8 cellular contexts compared by ENCODE assay signal in the genomic region with DNA sequence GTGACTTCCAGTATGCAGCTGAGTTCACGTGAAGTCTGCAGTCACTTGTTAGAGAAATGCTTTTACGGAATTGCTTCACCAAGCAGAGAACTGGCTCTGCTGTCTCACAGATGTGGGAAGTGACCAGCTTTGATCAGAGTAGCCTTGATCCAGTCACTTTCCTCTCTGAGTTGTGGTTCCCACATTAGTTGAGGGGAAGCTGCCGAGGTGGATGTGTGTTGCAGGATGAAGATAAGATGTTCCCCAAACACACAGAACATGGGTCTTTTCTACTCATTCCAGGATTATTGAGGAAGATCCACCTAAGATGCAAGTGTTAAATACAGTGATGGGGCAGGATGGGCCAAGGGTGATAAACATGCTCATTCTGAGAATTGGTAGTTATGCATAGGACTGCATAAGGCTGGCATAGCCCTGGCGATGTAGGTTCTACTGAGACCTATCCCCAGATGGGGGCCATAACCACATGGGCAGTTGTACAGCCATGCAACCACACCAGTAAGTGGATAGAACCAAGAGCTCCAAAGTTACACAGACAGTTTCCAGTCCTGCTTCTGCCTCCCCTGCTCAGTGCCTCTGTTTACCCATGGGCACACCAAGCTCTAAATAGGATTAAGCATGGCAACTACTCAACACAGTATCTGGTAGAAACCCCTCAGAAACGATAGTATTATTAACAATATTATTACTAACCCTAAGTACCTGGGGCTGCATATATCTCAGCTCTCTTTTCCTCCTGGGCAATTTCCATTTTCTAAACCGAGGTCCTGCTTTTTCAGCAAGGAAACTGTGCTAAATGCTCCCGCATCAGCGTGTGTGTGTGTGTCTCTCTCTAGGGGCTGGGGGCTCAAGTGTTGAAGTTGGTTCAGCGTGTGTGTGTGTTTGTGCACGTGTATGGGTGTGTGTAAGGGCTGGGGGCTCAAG.
DNase-seq lines count a peak whose midpoint lies in the region; ATAC-seq, FAIRE-seq and TF ChIP-seq lines count a peak whose summit lies in the region.

No MANE protein-coding gene starts in this region.

- no peak for ATAC-seq in GM21447 (IDR thresholded peaks at IDR 0.05; ENCODE audit: unreplicated experiment)

- 33 to 43% methylated on average over 10 of the region's 10 CpGs for WGBS in esophagus, 2 donors
- 32 to 40% (median 36%) methylated on average over 10 of the region's 10 CpGs for WGBS in ovary, 3 donors

- FAIRE-seq in RCC 7860 (lab: Jason Lieb, UNC) = no peak
- FAIRE-seq in H54 (lab: Jason Lieb, UNC) = no peak

- TF ChIP-seq POLR2A in Peyer's patch (IDR thresholded peaks at IDR 0.05) (no peak), ovary (IDR thresholded peaks at IDR 0.05) (no peak), H54 (IDR thresholded peaks at IDR 0.05; ENCODE audit: low read depth, low read length) (no peak)

- H3K36me3 ChIP-seq in Peyer's patch = no peaks in the 10 kb centered on the region
- no peaks in the 10 kb centered on the region for H3K36me3 ChIP-seq in esophagus (ENCODE audit: control insufficient read depth in 2 of 2, insufficient read depth in 2 of 2, low read length in 1 of 2)
- no peaks in the 10 kb centered on the region for H3K36me3 ChIP-seq in ovary

- DNase-seq in CMK (ENCODE audit: low read depth) = peak; percentile 38
- DNase-seq in Peyer's patch = no peak
- DNase-seq in ovary = no peak
- no peak for DNase-seq in SKM-1 (lab: John Stamatoyannopoulos, UW; ENCODE audit: unreplicated experiment)
- DNase-seq in RCC 7860 (ENCODE audit: low spot score) = no peak
- no peak for DNase-seq in H54 (ENCODE audit: insufficient read length, low spot score)

- H3K27ac ChIP-seq in Peyer's patch (peak overlapping the region; percentile 22 to 84 (median 78)), esophagus (ENCODE audit: low read depth in 2 of 2, low read length in 1 of 2) (peak overlapping the region; percentile 91 to 94), ovary (peak overlapping the region; percentile 50 to 77)

- intact Hi-C loops in ovary (cut with DNase I) = loop anchor here in 2 of 4 donors (5.0 to 10.0 kb wide), 2 partner anchors 165 to 167 kb away; a partner anchor contains a TSS

- H3K4me3 ChIP-seq in Peyer's patch (peak overlapping the region; percentile 36 to 59 (median 50)), esophagus (ENCODE audit: low read depth in 1 of 2, low read length in 2 of 2) (peak overlapping the region; percentile 54 to 59), ovary (peak overlapping the region; percentile 62)

- H3K9me3 ChIP-seq in Peyer's patch = no peaks in the 10 kb centered on the region
- no peaks in the 10 kb centered on the region for H3K9me3 ChIP-seq in esophagus (ENCODE audit: control insufficient read depth in 2 of 2, insufficient read depth in 1 of 2, low read depth in 1 of 2, low read length in 1 of 2)
- H3K9me3 ChIP-seq in ovary = no peaks in the 10 kb centered on the region

- no peaks in the 10 kb centered on the region for H3K27me3 ChIP-seq in Peyer's patch
- H3K27me3 ChIP-seq in esophagus (ENCODE audit: control insufficient read depth in 1 of 2, insufficient read depth in 2 of 2, low read length in 2 of 2) = no peaks in the 10 kb centered on the region
- no peaks in the 10 kb centered on the region for H3K27me3 ChIP-seq in ovary

- no peak for TF ChIP-seq EP300 in ovary (IDR thresholded peaks at IDR 0.05)

- peaks cover 0 to 48% (median 0%) of the 10 kb centered on the region in 4 donors for H3K4me1 ChIP-seq in Peyer's patch
- peaks cover 0 to 8% of the 10 kb centered on the region in 2 donors for H3K4me1 ChIP-seq in esophagus (ENCODE audit: control insufficient read depth in 2 of 2, insufficient read depth in 2 of 2, low read length in 1 of 2)
- H3K4me1 ChIP-seq in ovary (ENCODE audit: insufficient read depth) = peaks cover 17% of the 10 kb centered on the region

- TF ChIP-seq CTCF in Peyer's patch (IDR thresholded peaks at IDR 0.05) (no peak), ovary (IDR thresholded peaks at IDR 0.05) (no peak)
